28 cellular contexts compared by ENCODE assay signal in genomic region chr11:113937918-113938317, GRCh38. TPM values are rescaled to one million over a fixed set of nuclear protein-coding genes. Genes with fewer than 3 reads are reported as not detected.
DNase-seq lines count a peak whose midpoint lies in the region; ATAC-seq and TF ChIP-seq lines count a peak whose summit lies in the region.
"Had no signal": no experiment of that assay in that cellular context is flagged by ENCODE, and none has a peak within 500 bp of the region (broad histone marks: within the 10 kb centered on the region; RNA-seq: fewer than 3 reads in every experiment).

No MANE protein-coding gene starts in this region.

- no peaks in the 10 kb centered on the region for H3K9me3 ChIP-seq in HEK293 (ENCODE audit: control insufficient read depth, insufficient read depth, low read depth, low read length)
- H3K9me3 ChIP-seq in mesenchymal stem cell (ENCODE audit: control insufficient read depth, low read length), result no peaks in the 10 kb centered on the region
- H3K9me3 ChIP-seq: BE2C, BLaER1 had no signal

- no peaks in the 10 kb centered on the region for H3K9me3 Mint-ChIP-seq in activated T-cell treated with anti-CD3 and anti-CD28 coated beads, Interleukin-2, amount 50 U/mL, for 4 hours
- H3K9me3 Mint-ChIP-seq: CD4-positive, alpha-beta memory T cell; CD8-positive, alpha-beta memory T cell had no signal

- peaks cover 3 to 11% of the 10 kb centered on the region in 2 experiments for H3K27me3 ChIP-seq in mesenchymal stem cell (ENCODE audit: control insufficient read depth in 1 of 2, insufficient read depth in 1 of 2, low read length in 2 of 2)
- H3K27me3 ChIP-seq: BE2C, BLaER1 had no signal

- H4K8ac ChIP-seq in mesenchymal stem cell (ENCODE audit: low read length), result no peak overlapping the region

- H2BK5ac ChIP-seq in mesenchymal stem cell (ENCODE audit: low read depth, low read length, poor library complexity, severe bottlenecking), result no peak overlapping the region

- H3K14ac ChIP-seq in mesenchymal stem cell (ENCODE audit: low read length in 2 of 2), result no peak overlapping the region

- no peak overlapping the region for H2BK12ac ChIP-seq in mesenchymal stem cell (ENCODE audit: low read length in 2 of 2)

- H3K18ac ChIP-seq in mesenchymal stem cell (ENCODE audit: low read depth in 1 of 2, low read length in 2 of 2), result no peak overlapping the region

- no peak overlapping the region for H3K4me3 Mint-ChIP-seq in activated T-cell treated with anti-CD3 and anti-CD28 coated beads, Interleukin-2, amount 50 U/mL, for 4 hours
- H3K4me3 Mint-ChIP-seq: CD14-positive monocyte; CD4-positive, alpha-beta memory T cell; CD4-positive, CD25-positive, alpha-beta regulatory T cell; CD8-positive, alpha-beta memory T cell had no signal

- no peak overlapping the region for H3K4me2 ChIP-seq in mesenchymal stem cell (ENCODE audit: low read length, poor library complexity, severe bottlenecking)
- H3K4me2 ChIP-seq: BLaER1 had no signal

- H3K4me1 Mint-ChIP-seq in activated T-cell treated with anti-CD3 and anti-CD28 coated beads, Interleukin-2, amount 50 U/mL, for 4 hours (ENCODE audit: low read depth), result peaks cover 7% of the 10 kb centered on the region

- POLR2A ChIA-PET in HEK293 (lab: Yijun Ruan, JAX), result no interaction called here

- H2BK120ac ChIP-seq in mesenchymal stem cell (ENCODE audit: low read depth, low read length), result no peak overlapping the region

- peak; percentile 2 for DNase-seq in amniotic epithelial cell (ENCODE audit: low read depth)
- no peak for DNase-seq in mesenchymal stem cell
- no peak for DNase-seq in activated T-cell treated with anti-CD3 and anti-CD28 coated beads, Interleukin-2, amount 50 U/mL, for 4 hours
- DNase-seq in midbrain (lab: John Stamatoyannopoulos, UW), result no peak
- no peak for DNase-seq in activated effector memory CD4-positive, alpha-beta T cell treated with Interleukin-2 at 50 U/mL for 16 hours
- DNase-seq: 8988T; ACHN; BE2C; C1 segment of cervical spinal cord; CD4-positive, alpha-beta memory T cell; CD4-positive, CD25-positive, alpha-beta regulatory T cell; CD8-positive, alpha-beta memory T cell; COR-L47; DMS 273 treated with DMSO at 0.1 percent for 48 hours; DMS153; DMS53; DMS79; DND-41; EL; GDM1 had no signal

- TF ChIP-seq CTCF in HEK293 (tag by site-specific recombination; IDR thresholded peaks at IDR 0.05), result no peak

- H3K9ac ChIP-seq in mesenchymal stem cell (ENCODE audit: low read length), result no peak overlapping the region
- H3K9ac ChIP-seq: BLaER1 had no signal

- CTCF ChIA-PET in HEK293 (lab: Yijun Ruan, JAX), result no interaction called here

- no peak overlapping the region for H2AK5ac ChIP-seq in mesenchymal stem cell (ENCODE audit: low read length, severe bottlenecking)

- H3K4ac ChIP-seq in mesenchymal stem cell (ENCODE audit: low read depth in 1 of 2, low read length in 2 of 2), result no peak overlapping the region

- H3K4me3 ChIP-seq in HEK293 (ENCODE audit: low read depth, low read length) (no peak overlapping the region), mesenchymal stem cell (ENCODE audit: insufficient read depth in 1 of 2, low read depth in 1 of 2, low read length in 2 of 2) (no peak overlapping the region)
- H3K4me3 ChIP-seq: BLaER1, GM12878 had no signal

- no peak overlapping the region for H2BK15ac ChIP-seq in mesenchymal stem cell (ENCODE audit: low read depth, poor library complexity, severe bottlenecking)

- H3K27ac ChIP-seq in HEK293 (ENCODE audit: extremely low read depth, low read depth, low read length) (no peak overlapping the region), mesenchymal stem cell (ENCODE audit: low read length, poor library complexity, severe bottlenecking) (no peak overlapping the region)
- H3K27ac ChIP-seq: BLaER1 had no signal

- WGBS in mesenchymal stem cell, result 72% methylated on average over 3 of the region's 3 CpGs

- peaks cover 8% of the 10 kb centered on the region for H3K27me3 Mint-ChIP-seq in activated T-cell treated with anti-CD3 and anti-CD28 coated beads, Interleukin-2, amount 50 U/mL, for 4 hours (ENCODE audit: low read depth)

- H3K36me3 ChIP-seq in HEK293 (ENCODE audit: control insufficient read depth in 2 of 2, insufficient read depth in 1 of 2, low read length in 2 of 2), result no peaks in the 10 kb centered on the region
- H3K36me3 ChIP-seq in mesenchymal stem cell (ENCODE audit: control insufficient read depth in 1 of 2, insufficient read depth in 2 of 2, low read depth in 1 of 2, low read length in 2 of 2), result no peaks in the 10 kb centered on the region
- H3K36me3 ChIP-seq: BE2C, BLaER1 had no signal

- no peaks in the 10 kb centered on the region for H3K79me1 ChIP-seq in mesenchymal stem cell (replicated peaks; ENCODE audit: low read length, poor library complexity, severe bottlenecking)

- ATAC-seq in activated T-cell treated with anti-CD3 and anti-CD28 coated beads, Interleukin-2, amount 50 U/mL, for 4 hours, result no peak
- ATAC-seq: GM12878 had no signal

- H3K23ac ChIP-seq in mesenchymal stem cell (ENCODE audit: low read length in 2 of 2), result no peak overlapping the region

- no peaks in the 10 kb centered on the region for H3K4me1 ChIP-seq in HEK293 (ENCODE audit: control insufficient read depth, insufficient read depth, low read length)
- no peaks in the 10 kb centered on the region for H3K4me1 ChIP-seq in mesenchymal stem cell (ENCODE audit: control insufficient read depth, insufficient read depth, low read depth, low read length)
- H3K4me1 ChIP-seq: BE2C had no signal

- no peak overlapping the region for H2AFZ ChIP-seq in mesenchymal stem cell (ENCODE audit: low read depth, low read length)

- H4K91ac ChIP-seq in mesenchymal stem cell (ENCODE audit: low read length), result peak overlapping the region; percentile 58

- no peaks in the 10 kb centered on the region for H3K36me3 Mint-ChIP-seq in activated T-cell treated with anti-CD3 and anti-CD28 coated beads, Interleukin-2, amount 50 U/mL, for 4 hours (ENCODE audit: insufficient read depth)
- H3K36me3 Mint-ChIP-seq: CD4-positive, CD25-positive, alpha-beta regulatory T cell had no signal

TF ChIP-seq in HEK293, 187 proteins besides CTCF, POLR2A, EP300 and RAD21:
- TF ChIP-seq ZNF223 (tag by site-specific recombination; IDR thresholded peaks at IDR 0.05), result no peak
- TF ChIP-seq ZNF221 (tag by site-specific recombination; IDR thresholded peaks at IDR 0.05; ENCODE audit: borderline replicate concordance), result no peak
- peak; percentile 50; the same call in 1 of the 2 replicates for TF ChIP-seq ATF2 (tag by site-specific recombination; IDR thresholded peaks at IDR 0.05; ENCODE audit: low read depth)
- 0 out of 2 replicates have a peak, but pooled peaks have one; percentile 44 for TF ChIP-seq ZFP69B (tag by site-specific recombination; IDR thresholded peaks at IDR 0.05)
- 0 out of 2 replicates have a peak, but pooled peaks have one; percentile 27 for TF ChIP-seq ZBTB21 (tag by site-specific recombination; IDR thresholded peaks at IDR 0.05)
- no peak for TF ChIP-seq ZNF19 (tag by site-specific recombination; IDR thresholded peaks at IDR 0.05; ENCODE audit: low read depth)
- no peak for TF ChIP-seq ZNF335 (tag by site-specific recombination; conservative IDR thresholded peaks at IDR 0.05)
- TF ChIP-seq ZNF629 (tag by site-specific recombination; IDR thresholded peaks at IDR 0.05), result 0 out of 2 replicates have a peak, but pooled peaks have one; percentile 18
- peak; percentile 77 for TF ChIP-seq ZNF692 (tag by site-specific recombination; IDR thresholded peaks at IDR 0.05)

RNA-seq across cellular contexts. Expression of gene HTR3B, which starts 33.3 kb away (rescaled TPM):
- not detected for polyA plus RNA-seq in mesenchymal stem cell (2013, experiment 1 of 2)
- not detected for polyA plus RNA-seq in mesenchymal stem cell (2013, experiment 2 of 2)
- total RNA-seq in activated T-cell treated with anti-CD3 and anti-CD28 coated beads, Interleukin-2, amount 50 U/mL, for 4 hours, result not detected
- total RNA-seq: A673; CD4-positive, alpha-beta memory T cell; CD4-positive, CD25-positive, alpha-beta regulatory T cell; CD8-positive, alpha-beta memory T cell; Daoy; G401; GM12878 had no signal
- polyA plus RNA-seq: AG04450; CD4-positive, alpha-beta memory T cell; CD4-positive, CD25-positive, alpha-beta regulatory T cell; CD8-positive, alpha-beta memory T cell; GM12878 had no signal

RNA-seq across cellular contexts. Expression of gene HTR3A, which starts 37.0 kb away (rescaled TPM):
- polyA plus RNA-seq in mesenchymal stem cell (2013, experiment 1 of 2), result not detected
- polyA plus RNA-seq in mesenchymal stem cell (2013, experiment 2 of 2), result not detected
- not detected for total RNA-seq in activated T-cell treated with anti-CD3 and anti-CD28 coated beads, Interleukin-2, amount 50 U/mL, for 4 hours
- total RNA-seq: A673; CD4-positive, alpha-beta memory T cell; CD4-positive, CD25-positive, alpha-beta regulatory T cell; CD8-positive, alpha-beta memory T cell; Daoy; G401; GM12878 had no signal
- polyA plus RNA-seq: AG04450; CD14-positive monocyte; CD4-positive, CD25-positive, alpha-beta regulatory T cell; CD8-positive, alpha-beta memory T cell; GM12878 had no signal
